In the genomic region with DNA sequence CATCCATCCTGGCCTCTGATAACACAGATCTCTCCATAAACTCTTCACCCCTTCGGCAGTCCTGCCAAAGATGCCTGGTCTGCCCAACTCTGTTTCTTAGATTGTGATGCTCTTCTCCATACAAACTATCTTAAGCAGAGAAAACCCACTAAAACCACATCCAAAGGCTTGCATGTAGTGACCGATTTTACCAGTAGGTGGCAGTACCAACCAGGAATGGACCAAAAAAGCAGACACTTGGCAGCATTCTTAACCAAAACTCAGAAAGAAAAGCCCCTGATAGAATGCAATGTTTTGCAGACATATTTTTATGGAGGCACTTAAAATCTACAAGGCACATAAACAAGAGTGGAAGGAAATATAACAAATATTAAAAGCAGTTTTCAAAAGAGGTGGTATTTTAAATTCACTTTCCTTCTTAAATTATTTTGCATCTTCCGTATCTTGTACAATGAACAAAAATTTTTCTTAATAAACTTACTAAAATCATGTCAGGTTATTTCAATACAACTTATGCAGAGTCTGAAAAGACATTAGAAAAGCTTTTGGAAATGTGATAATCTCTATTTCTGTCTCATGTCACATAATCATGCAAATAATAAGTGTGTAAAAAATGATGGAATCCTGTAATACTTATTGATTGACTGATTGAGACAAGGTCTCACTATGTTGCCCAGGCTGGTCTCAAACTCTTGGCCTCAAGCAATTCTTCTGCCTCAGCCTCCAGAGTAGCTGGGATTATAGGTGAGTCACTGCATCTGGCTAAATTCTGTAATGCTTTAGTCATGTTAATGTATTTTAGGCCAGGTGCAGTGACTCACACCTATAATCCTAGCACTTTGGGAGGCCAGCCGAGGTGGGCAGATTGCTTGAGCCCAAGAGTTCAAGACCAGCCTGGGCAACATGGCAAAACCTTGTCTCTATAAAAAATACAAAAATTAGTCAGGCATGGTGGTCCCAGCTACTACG, we compare ENCODE assay signal across 8 cellular contexts.
DNase-seq lines count a peak whose midpoint lies in the region; ATAC-seq and TF ChIP-seq lines count a peak whose summit lies in the region.

No MANE protein-coding gene starts in this region.

- no peak overlapping the region for H3K4me2 ChIP-seq in MM.1S (ENCODE audit: low read depth, low read length)

- H3K4me3 ChIP-seq in MM.1S (ENCODE audit: low read length) = no peak overlapping the region

- H3K36me3 ChIP-seq in MM.1S (replicated peaks; ENCODE audit: insufficient read depth, low read length) = no peaks in the 10 kb centered on the region

- H3K27ac ChIP-seq in MM.1S (ENCODE audit: low read length) = no peak overlapping the region

- H3K9ac ChIP-seq in MM.1S (ENCODE audit: low read length) = no peak overlapping the region

- H3K9me3 ChIP-seq in MM.1S (replicated peaks; ENCODE audit: insufficient read depth, low read length) = no peaks in the 10 kb centered on the region

- no peaks in the 10 kb centered on the region for H3K27me3 ChIP-seq in MM.1S (replicated peaks; ENCODE audit: insufficient read depth, low read length)

- no peak overlapping the region for H2AFZ ChIP-seq in MM.1S (ENCODE audit: low read length)

- H3F3A ChIP-seq in MM.1S (ENCODE audit: insufficient read depth, low read length) = no peaks in the 10 kb centered on the region

- no peaks in the 10 kb centered on the region for H3K79me2 ChIP-seq in MM.1S (ENCODE audit: low read length)

- DNase-seq in ELR (ENCODE audit: low read depth) (peak; percentile 82), MM.1S (peak; percentile 37), T1000 (lab: John Stamatoyannopoulos, UW) (peak; percentile 59), anterior cingulate cortex (lab: John Stamatoyannopoulos, UW) (peak in 40 of 58 donors; percentile 6 to 70 (median 30)), hippocampal formation (lab: John Stamatoyannopoulos, UW) (peak; percentile 47 to 61)
- peak; percentile 36 to 66 for DNase-seq in stimulated activated CD4-positive, alpha-beta T cell treated with anti-CD3 and anti-CD28 coated beads, Interleukin-12 subunit alpha, Interleukin-12 subunit beta, amount 100 ng/mL, for 24 hours (ENCODE audit: low read depth in 2 of 2)

- H3K9me2 ChIP-seq in MM.1S (replicated peaks; ENCODE audit: insufficient read depth, low read length) = no peaks in the 10 kb centered on the region

- TF ChIP-seq CTCF in MM.1S (IDR thresholded peaks at IDR 0.05; ENCODE audit: low read length) = peak; percentile 64

- no peaks in the 10 kb centered on the region for H4K20me1 ChIP-seq in MM.1S (ENCODE audit: insufficient read depth, low read length)

- ATAC-seq in HG02970 (IDR thresholded peaks at IDR 0.05; ENCODE audit: low FRiP score, unreplicated experiment) (no peak), GM21423 (IDR thresholded peaks at IDR 0.05; ENCODE audit: unreplicated experiment) (no peak)

- no peaks in the 10 kb centered on the region for H3K4me1 ChIP-seq in MM.1S (ENCODE audit: low read length)

Comparison
In these comparisons a context has a peak if more than half of its experiments do, and no peak if none do; other contexts are left out.
1. DNase-seq: peak in every context shown above with its lines; median percentile 82 in ELR; 59 in T1000; 54 in hippocampal formation; 51 in stimulated activated CD4-positive, alpha-beta T cell treated with anti-CD3 and anti-CD28 coated beads, Interleukin-12 subunit alpha, Interleukin-12 subunit beta, amount 100 ng/mL, for 24 hours; 37 in MM.1S; 30 in anterior cingulate cortex.